In the genomic region with DNA sequence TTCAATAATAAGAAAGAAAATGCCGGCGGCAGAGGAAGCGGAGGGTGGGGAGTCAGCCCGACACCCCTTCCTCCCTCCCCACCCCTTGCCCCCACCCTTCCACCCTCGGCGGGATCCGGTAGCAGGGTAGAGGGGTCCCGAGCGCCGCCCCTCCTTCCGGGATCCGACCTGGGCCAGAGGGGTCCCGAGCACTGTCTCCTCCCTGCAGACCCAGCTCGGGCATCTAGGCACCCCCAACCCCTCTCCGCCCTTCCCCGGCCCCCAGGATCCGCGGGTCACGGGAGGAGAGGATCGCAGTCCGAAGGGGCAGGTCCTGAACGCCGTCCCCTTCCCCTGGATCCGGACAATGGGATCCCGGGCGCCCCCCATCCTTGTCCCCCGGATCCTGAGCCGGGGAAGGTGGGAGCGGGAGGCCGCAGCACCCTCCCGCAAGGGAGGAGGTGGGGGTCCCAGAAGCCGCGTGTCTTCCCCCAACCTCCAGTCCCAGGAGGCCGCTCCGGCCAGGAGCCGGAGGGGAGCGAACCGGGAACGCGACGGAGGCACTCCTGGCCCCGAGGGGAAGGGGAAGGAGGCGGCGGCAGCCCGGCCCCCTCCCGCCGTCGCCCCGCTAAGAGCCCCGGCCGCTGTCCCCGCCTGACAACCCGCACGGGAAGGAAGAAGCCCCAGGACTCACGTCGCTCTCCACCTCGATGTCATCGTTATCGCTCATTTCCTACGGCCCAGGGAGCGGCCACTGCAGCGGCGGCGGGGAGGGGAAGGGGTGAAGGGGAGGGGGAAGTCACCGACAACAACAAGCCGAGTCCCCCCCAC, we compare ENCODE assay signal across 1 cellular context.
TF ChIP-seq lines count a peak whose summit lies in the region.

No MANE protein-coding gene starts in this region.

TF ChIP-seq in GM23338, 12 proteins besides CTCF, POLR2A, EP300 and RAD21 (continued from another document):
- TF ChIP-seq, protein P1, sequence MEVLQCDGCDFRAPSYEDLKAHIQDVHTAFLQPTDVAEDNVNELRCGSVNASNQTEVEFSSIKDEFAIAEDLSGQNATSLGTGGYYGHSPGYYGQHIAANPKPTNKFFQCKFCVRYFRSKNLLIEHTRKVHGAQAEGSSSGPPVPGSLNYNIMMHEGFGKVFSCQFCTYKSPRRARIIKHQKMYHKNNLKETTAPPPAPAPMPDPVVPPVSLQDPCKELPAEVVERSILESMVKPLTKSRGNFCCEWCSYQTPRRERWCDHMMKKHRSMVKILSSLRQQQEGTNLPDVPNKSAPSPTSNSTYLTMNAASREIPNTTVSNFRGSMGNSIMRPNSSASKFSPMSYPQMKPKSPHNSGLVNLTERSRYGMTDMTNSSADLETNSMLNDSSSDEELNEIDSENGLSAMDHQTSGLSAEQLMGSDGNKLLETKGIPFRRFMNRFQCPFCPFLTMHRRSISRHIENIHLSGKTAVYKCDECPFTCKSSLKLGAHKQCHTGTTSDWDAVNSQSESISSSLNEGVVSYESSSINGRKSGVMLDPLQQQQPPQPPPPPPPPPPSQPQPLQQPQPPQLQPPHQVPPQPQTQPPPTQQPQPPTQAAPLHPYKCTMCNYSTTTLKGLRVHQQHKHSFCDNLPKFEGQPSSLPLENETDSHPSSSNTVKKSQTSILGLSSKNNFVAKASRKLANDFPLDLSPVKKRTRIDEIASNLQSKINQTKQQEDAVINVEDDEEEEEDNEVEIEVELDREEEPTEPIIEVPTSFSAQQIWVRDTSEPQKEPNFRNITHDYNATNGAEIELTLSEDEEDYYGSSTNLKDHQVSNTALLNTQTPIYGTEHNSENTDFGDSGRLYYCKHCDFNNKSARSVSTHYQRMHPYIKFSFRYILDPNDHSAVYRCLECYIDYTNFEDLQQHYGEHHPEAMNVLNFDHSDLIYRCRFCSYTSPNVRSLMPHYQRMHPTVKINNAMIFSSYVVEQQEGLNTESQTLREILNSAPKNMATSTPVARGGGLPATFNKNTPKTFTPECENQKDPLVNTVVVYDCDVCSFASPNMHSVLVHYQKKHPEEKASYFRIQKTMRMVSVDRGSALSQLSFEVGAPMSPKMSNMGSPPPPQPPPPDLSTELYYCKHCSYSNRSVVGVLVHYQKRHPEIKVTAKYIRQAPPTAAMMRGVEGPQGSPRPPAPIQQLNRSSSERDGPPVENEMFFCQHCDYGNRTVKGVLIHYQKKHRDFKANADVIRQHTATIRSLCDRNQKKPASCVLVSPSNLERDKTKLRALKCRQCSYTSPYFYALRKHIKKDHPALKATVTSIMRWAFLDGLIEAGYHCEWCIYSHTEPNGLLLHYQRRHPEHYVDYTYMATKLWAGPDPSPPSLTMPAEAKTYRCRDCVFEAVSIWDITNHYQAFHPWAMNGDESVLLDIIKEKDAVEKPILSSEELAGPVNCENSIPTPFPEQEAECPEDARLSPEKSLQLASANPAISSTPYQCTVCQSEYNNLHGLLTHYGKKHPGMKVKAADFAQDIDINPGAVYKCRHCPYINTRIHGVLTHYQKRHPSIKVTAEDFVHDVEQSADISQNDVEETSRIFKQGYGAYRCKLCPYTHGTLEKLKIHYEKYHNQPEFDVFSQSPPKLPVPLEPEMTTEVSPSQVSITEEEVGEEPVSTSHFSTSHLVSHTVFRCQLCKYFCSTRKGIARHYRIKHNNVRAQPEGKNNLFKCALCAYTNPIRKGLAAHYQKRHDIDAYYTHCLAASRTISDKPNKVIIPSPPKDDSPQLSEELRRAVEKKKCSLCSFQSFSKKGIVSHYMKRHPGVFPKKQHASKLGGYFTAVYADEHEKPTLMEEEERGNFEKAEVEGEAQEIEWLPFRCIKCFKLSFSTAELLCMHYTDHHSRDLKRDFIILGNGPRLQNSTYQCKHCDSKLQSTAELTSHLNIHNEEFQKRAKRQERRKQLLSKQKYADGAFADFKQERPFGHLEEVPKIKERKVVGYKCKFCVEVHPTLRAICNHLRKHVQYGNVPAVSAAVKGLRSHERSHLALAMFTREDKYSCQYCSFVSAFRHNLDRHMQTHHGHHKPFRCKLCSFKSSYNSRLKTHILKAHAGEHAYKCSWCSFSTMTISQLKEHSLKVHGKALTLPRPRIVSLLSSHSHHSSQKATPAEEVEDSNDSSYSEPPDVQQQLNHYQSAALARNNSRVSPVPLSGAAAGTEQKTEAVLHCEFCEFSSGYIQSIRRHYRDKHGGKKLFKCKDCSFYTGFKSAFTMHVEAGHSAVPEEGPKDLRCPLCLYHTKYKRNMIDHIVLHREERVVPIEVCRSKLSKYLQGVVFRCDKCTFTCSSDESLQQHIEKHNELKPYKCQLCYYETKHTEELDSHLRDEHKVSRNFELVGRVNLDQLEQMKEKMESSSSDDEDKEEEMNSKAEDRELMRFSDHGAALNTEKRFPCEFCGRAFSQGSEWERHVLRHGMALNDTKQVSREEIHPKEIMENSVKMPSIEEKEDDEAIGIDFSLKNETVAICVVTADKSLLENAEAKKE (CRISPR knock-in tag; IDR thresholded peaks at IDR 0.05), result no peak
- TF ChIP-seq JUNB (IDR thresholded peaks at IDR 0.05; ENCODE audit: unreplicated experiment) (no peak), POLR2AphosphoS5 (IDR thresholded peaks at IDR 0.05; ENCODE audit: low read depth) (no peak), ZNF114 (CRISPR knock-in tag; IDR thresholded peaks at IDR 0.05) (no peak), ZNF331 (CRISPR knock-in tag; IDR thresholded peaks at IDR 0.05; ENCODE audit: low read depth) (no peak), EZH2phosphoT487 (IDR thresholded peaks at IDR 0.05; ENCODE audit: unreplicated experiment) (no peak), NANOG (IDR thresholded peaks at IDR 0.05; ENCODE audit: borderline replicate concordance) (no peak), CREB1 (CRISPR knock-in tag; IDR thresholded peaks at IDR 0.05; ENCODE audit: low read depth) (no peak), EZH2 (IDR thresholded peaks at IDR 0.05; ENCODE audit: low read depth, unreplicated experiment) (no peak)
- TF ChIP-seq, protein P2, sequence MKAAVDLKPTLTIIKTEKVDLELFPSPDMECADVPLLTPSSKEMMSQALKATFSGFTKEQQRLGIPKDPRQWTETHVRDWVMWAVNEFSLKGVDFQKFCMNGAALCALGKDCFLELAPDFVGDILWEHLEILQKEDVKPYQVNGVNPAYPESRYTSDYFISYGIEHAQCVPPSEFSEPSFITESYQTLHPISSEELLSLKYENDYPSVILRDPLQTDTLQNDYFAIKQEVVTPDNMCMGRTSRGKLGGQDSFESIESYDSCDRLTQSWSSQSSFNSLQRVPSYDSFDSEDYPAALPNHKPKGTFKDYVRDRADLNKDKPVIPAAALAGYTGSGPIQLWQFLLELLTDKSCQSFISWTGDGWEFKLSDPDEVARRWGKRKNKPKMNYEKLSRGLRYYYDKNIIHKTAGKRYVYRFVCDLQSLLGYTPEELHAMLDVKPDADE (IDR thresholded peaks at IDR 0.05), result no peak
